ENCODE assay signal across 11 cellular contexts in genomic region chr1:165897326-165898303, GRCh38.
DNase-seq lines count a peak whose midpoint lies in the region; ATAC-seq and TF ChIP-seq lines count a peak whose summit lies in the region.
"Had no signal": no experiment of that assay in that cellular context is flagged by ENCODE, and none has a peak within 500 bp of the region (broad histone marks: within the 10 kb centered on the region; RNA-seq: fewer than 3 reads in every experiment).

No MANE protein-coding gene starts in this region.

- peak overlapping the region; percentile 99 for H2BK20ac ChIP-seq in IMR-90 (ENCODE audit: low read depth, low read length)

- H2AK5ac ChIP-seq in IMR-90 (ENCODE audit: low read depth, low read length): peak overlapping the region; percentile 99

- H3K27me3 ChIP-seq in IMR-90 (ENCODE audit: control insufficient read depth, insufficient read depth, low read length): no peaks in the 10 kb centered on the region
- H3K27me3 ChIP-seq in body of pancreas: no peaks in the 10 kb centered on the region
- H3K27me3 ChIP-seq: MG63 had no signal

- peak overlapping the region; percentile 97 for H3K56ac ChIP-seq in IMR-90 (ENCODE audit: extremely low read depth, insufficient read depth, low read length)

- TF ChIP-seq CTCF in IMR-90 (conservative IDR thresholded peaks at IDR 0.05; ENCODE audit: low read depth, low read length) (no peak), osteocyte (IDR thresholded peaks at IDR 0.05) (no peak), body of pancreas (IDR thresholded peaks at IDR 0.05) (no peak)

- H3K4ac ChIP-seq in IMR-90 (ENCODE audit: low read depth, low read length): peak overlapping the region; percentile 100

- TF ChIP-seq POLR2A in IMR-90 (IDR thresholded peaks at IDR 0.05; ENCODE audit: low read depth, low read length) (no peak; the same call in 1 of the 2 replicates), body of pancreas (IDR thresholded peaks at IDR 0.05) (no peak)

- H3K4me1 ChIP-seq in IMR-90 (ENCODE audit: control insufficient read depth, insufficient read depth, low read length): peaks cover 53% of the 10 kb centered on the region
- peaks cover 26% of the 10 kb centered on the region for H3K4me1 ChIP-seq in body of pancreas

- H3K4me1 Mint-ChIP-seq in central memory CD8-positive, alpha-beta T cell: peaks cover 16% of the 10 kb centered on the region
- peaks cover 78% of the 10 kb centered on the region for H3K4me1 Mint-ChIP-seq in osteocyte (ENCODE audit: unreplicated experiment)

- peaks cover 48% of the 10 kb centered on the region for H3K9me1 ChIP-seq in IMR-90 (ENCODE audit: insufficient read depth, low read length)

- peaks cover 3% of the 10 kb centered on the region for H3K36me3 Mint-ChIP-seq in central memory CD8-positive, alpha-beta T cell (ENCODE audit: insufficient read depth)
- H3K36me3 Mint-ChIP-seq in osteocyte (ENCODE audit: unreplicated experiment): peaks cover 8% of the 10 kb centered on the region

- dilution Hi-C loops in IMR-90 (cut with HindIII; ENCODE audit: low sequenced_read_pairs, unreplicated experiment): no loop called here

- no TSS peak for BruUV-seq in IMR-90 (replicated peaks; lab: Mats Ljungman, UMichigan)

- ATAC-seq in IMR-90 (ENCODE audit: low read depth) (no peak), body of pancreas (no peak)
- peak; percentile 49 for ATAC-seq in central memory CD8-positive, alpha-beta T cell (replicated peaks; ENCODE audit: extremely low read depth, poor library complexity, severe bottlenecking)
- ATAC-seq: PC-3 had no signal

- peak overlapping the region; percentile 99 for H3K23ac ChIP-seq in IMR-90 (ENCODE audit: low read depth, low read length)

- H2AFZ ChIP-seq in IMR-90 (replicated peaks; ENCODE audit: low read length, poor library complexity): peak overlapping the region; percentile 16

- H3K9me3 Mint-ChIP-seq in central memory CD8-positive, alpha-beta T cell: no peaks in the 10 kb centered on the region
- no peaks in the 10 kb centered on the region for H3K9me3 Mint-ChIP-seq in osteocyte (ENCODE audit: unreplicated experiment)

- intact Hi-C loops in IMR-90 (cut with micrococcal nuclease): loop anchor here (2.0 kb wide), 3 partner anchors 43 to 267 kb away; partner anchors contain the start of genes MGST3 and TMCO1
- intact Hi-C loops in body of pancreas (cut with DNase I): loop anchor here (10.0 kb wide), 1 partner anchor 63 kb away; no protein-coding TSS in a partner anchor

- peak; percentile 46 for DNase-seq in GM04504 (ENCODE audit: low read depth)
- peak; percentile 80 for DNase-seq in IMR-90
- DNase-seq in central memory CD8-positive, alpha-beta T cell (ENCODE audit: low spot score in 2 of 2): no peak
- no peak for DNase-seq in osteocyte (ENCODE audit: extremely low spot score, unreplicated experiment)
- DNase-seq in occipital lobe (lab: John Stamatoyannopoulos, UW): no peak
- no peak for DNase-seq in NOMO-1 treated with dmso at 0.1 percent for 144 hours (lab: John Stamatoyannopoulos, UW; ENCODE audit: unreplicated experiment)
- no peak for DNase-seq in body of pancreas
- DNase-seq in HEK293T (ENCODE audit: extremely low spot score): no peak
- DNase-seq: activated CD4-positive, alpha-beta T cell treated with anti-CD3 and anti-CD28 coated beads for 48 hours; MG63; PC-3 had no signal

- H3K4me3 Mint-ChIP-seq in central memory CD8-positive, alpha-beta T cell: no peak overlapping the region
- no peak overlapping the region for H3K4me3 Mint-ChIP-seq in osteocyte (ENCODE audit: unreplicated experiment)

- peak overlapping the region; percentile 99 for H3K14ac ChIP-seq in IMR-90 (replicated peaks; ENCODE audit: low read depth, low read length)

- H3K27ac ChIP-seq in IMR-90 (ENCODE audit: insufficient read depth, low read length) (peak overlapping the region; percentile 92), body of pancreas (no peak overlapping the region)

- H3K18ac ChIP-seq in IMR-90 (ENCODE audit: low read depth, low read length): peak overlapping the region; percentile 100

- H4K20me1 ChIP-seq in IMR-90 (ENCODE audit: insufficient read depth, low read length): no peaks in the 10 kb centered on the region

- POLR2A ChIA-PET in IMR-90 (lab: Charles Lee; ENCODE audit: unreplicated experiment): interaction anchor here (0.8 kb wide), 1 partner anchor 68 kb away, joined by 3 read pairs; no protein-coding TSS in a partner anchor
- POLR2A ChIA-PET in HEK293T (lab: Yijun Ruan, JAX): interaction anchor here (1.4 kb wide), 1 partner anchor 14 kb away, joined by 3 read pairs; no protein-coding TSS in a partner anchor

- H3K27ac Mint-ChIP-seq in central memory CD8-positive, alpha-beta T cell (ENCODE audit: low read depth): peak overlapping the region; percentile 35
- peak overlapping the region; percentile 98 for H3K27ac Mint-ChIP-seq in osteocyte (ENCODE audit: unreplicated experiment)

- peak overlapping the region; percentile 100 for H2BK5ac ChIP-seq in IMR-90 (ENCODE audit: low read depth, low read length, poor library complexity, severe bottlenecking)

- H3K27me3 Mint-ChIP-seq in central memory CD8-positive, alpha-beta T cell: no peaks in the 10 kb centered on the region
- H3K27me3 Mint-ChIP-seq in osteocyte (ENCODE audit: unreplicated experiment): no peaks in the 10 kb centered on the region

- CTCF ChIA-PET in IMR-90 (lab: Yijun Ruan, JAX): no interaction called here
- CTCF ChIA-PET in HEK293T (lab: Yijun Ruan, JAX): no interaction called here

- peak overlapping the region; percentile 99 for H4K5ac ChIP-seq in IMR-90 (ENCODE audit: low read depth, low read length)

- peak overlapping the region; percentile 100 for H4K91ac ChIP-seq in IMR-90 (ENCODE audit: insufficient read depth, low read depth, low read length)

- 91% methylated on average over 4 of the region's 12 CpGs; no CpG with 5 or more reads in 1 of the 2 experiments for WGBS in IMR-90 (ENCODE audit: extremely low coverage in 2 of 2, insufficient read length in 1 of 2), 2 experiments
- WGBS in body of pancreas, 2 donors: 82 to 90% methylated on average over 12 of the region's 12 CpGs

- H3K36me3 ChIP-seq in IMR-90 (ENCODE audit: control insufficient read depth, insufficient read depth, low read length): peaks cover 5% of the 10 kb centered on the region; the same call in 1 of the 2 replicates
- H3K36me3 ChIP-seq in body of pancreas (replicated peaks in 1 of 2; ENCODE audit: insufficient read depth in 1 of 2, low read depth in 2 of 2): peaks cover 0 to 2% of the 10 kb centered on the region in 2 donors

- no peak for TF ChIP-seq RAD21 in IMR-90 (IDR thresholded peaks at IDR 0.05; ENCODE audit: low read length)

- peak overlapping the region; percentile 95 to 98 for H4K8ac ChIP-seq in IMR-90 (ENCODE audit: low read depth in 2 of 2, low read length in 2 of 2)

- in situ Hi-C loops in IMR-90 (cut with MboI; ENCODE audit: low sequenced_read_pairs): no loop called here

- peak overlapping the region; percentile 100 for H2BK120ac ChIP-seq in IMR-90 (ENCODE audit: low read depth, low read length)

- H3K9me3 ChIP-seq in IMR-90 (ENCODE audit: control insufficient read depth, insufficient read depth, low read length): no peaks in the 10 kb centered on the region
- no peaks in the 10 kb centered on the region for H3K9me3 ChIP-seq in body of pancreas
- H3K9me3 ChIP-seq: MG63 had no signal

- H2AK9ac ChIP-seq in IMR-90 (replicated peaks; ENCODE audit: low read depth, low read length, poor library complexity): peak overlapping the region; percentile 90

- peak overlapping the region; percentile 91; the same call in 2 of the 3 replicates for H2BK15ac ChIP-seq in IMR-90 (ENCODE audit: low read depth, low read length)

- H3K79me1 ChIP-seq in IMR-90 (ENCODE audit: low read depth in 1 of 2, low read length in 2 of 2): peaks cover 48 to 86% of the 10 kb centered on the region in 2 experiments

- H3K4me2 ChIP-seq in IMR-90 (ENCODE audit: low read depth, low read length): peak overlapping the region; percentile 16

- H3K4me3 ChIP-seq in IMR-90 (ENCODE audit: insufficient read depth, low read depth, low read length) (no peak overlapping the region), body of pancreas (no peak overlapping the region)
- H3K4me3 ChIP-seq: MG63 had no signal

- H3K9ac ChIP-seq in IMR-90 (ENCODE audit: low read depth, low read length): peak overlapping the region; percentile 59

TF ChIP-seq in IMR-90, 13 proteins besides CTCF, POLR2A, EP300 and RAD21 (continues in another document):
- TF ChIP-seq USF2 (IDR thresholded peaks at IDR 0.05; ENCODE audit: low read depth, low read length) (no peak), RFX5 (IDR thresholded peaks at IDR 0.05; ENCODE audit: low read depth, low read length) (no peak), SMC3 (IDR thresholded peaks at IDR 0.05; ENCODE audit: low read depth, low read length) (no peak)

TF ChIP-seq in HEK293T, 16 proteins besides CTCF, POLR2A, EP300 and RAD21:
- TF ChIP-seq TARDBP (IDR thresholded peaks at IDR 0.05) (no peak), ELF4 (IDR thresholded peaks at IDR 0.05) (no peak), LEF1 (IDR thresholded peaks at IDR 0.05; ENCODE audit: borderline replicate concordance) (no peak), SUZ12 (IDR thresholded peaks at IDR 0.05) (no peak), L3MBTL2 (conservative IDR thresholded peaks at IDR 0.05) (no peak), FOXM1 (IDR thresholded peaks at IDR 0.05; ENCODE audit: borderline replicate concordance) (no peak), NFRKB (IDR thresholded peaks at IDR 0.05) (no peak), FOXK2 (IDR thresholded peaks at IDR 0.05) (no peak), HDGF (IDR thresholded peaks at IDR 0.05; ENCODE audit: borderline replicate concordance) (no peak), SP1 (IDR thresholded peaks at IDR 0.05) (no peak), FOXA1 (IDR thresholded peaks at IDR 0.05) (no peak), BHLHE40 (IDR thresholded peaks at IDR 0.05; ENCODE audit: borderline replicate concordance) (no peak), ZNF384 (IDR thresholded peaks at IDR 0.05) (no peak), CTBP1 (IDR thresholded peaks at IDR 0.05; ENCODE audit: borderline replicate concordance) (no peak), ARNT (IDR thresholded peaks at IDR 0.05) (no peak)
- TF ChIP-seq, protein P1, sequence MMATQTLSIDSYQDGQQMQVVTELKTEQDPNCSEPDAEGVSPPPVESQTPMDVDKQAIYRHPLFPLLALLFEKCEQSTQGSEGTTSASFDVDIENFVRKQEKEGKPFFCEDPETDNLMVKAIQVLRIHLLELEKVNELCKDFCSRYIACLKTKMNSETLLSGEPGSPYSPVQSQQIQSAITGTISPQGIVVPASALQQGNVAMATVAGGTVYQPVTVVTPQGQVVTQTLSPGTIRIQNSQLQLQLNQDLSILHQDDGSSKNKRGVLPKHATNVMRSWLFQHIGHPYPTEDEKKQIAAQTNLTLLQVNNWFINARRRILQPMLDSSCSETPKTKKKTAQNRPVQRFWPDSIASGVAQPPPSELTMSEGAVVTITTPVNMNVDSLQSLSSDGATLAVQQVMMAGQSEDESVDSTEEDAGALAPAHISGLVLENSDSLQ (IDR thresholded peaks at IDR 0.05): no peak

Comparison
In these comparisons a context has a peak if more than half of its experiments do, and no peak if none do; other contexts are left out.
1. DNase-seq: peak in GM04504 (single experiment) and IMR-90 (single experiment); none in central memory CD8-positive, alpha-beta T cell (0 of 2), osteocyte (single experiment), occipital lobe (single experiment), NOMO-1 treated with dmso at 0.1 percent for 144 hours (single experiment), body of pancreas (0 of 4) and HEK293T (single experiment).